In genomic region chr16:2266887-2267286, GRCh38 we compare ENCODE assay signal across 8 cellular contexts. TPM values are rescaled to one million over a fixed set of nuclear protein-coding genes. Genes with fewer than 3 reads are reported as not detected.
DNase-seq lines count a peak whose midpoint lies in the region; ATAC-seq and TF ChIP-seq lines count a peak whose summit lies in the region.
"Not testable (repeated sequence)": the region's sequence is repeated elsewhere in the genome, so short reads cannot be mapped to it uniquely, and the experiment has no call there.

No MANE protein-coding gene starts in this region.

- H3F3A ChIP-seq in GM23338 (replicated peaks; ENCODE audit: low read depth): peaks cover 27% of the 10 kb centered on the region
- H3F3A ChIP-seq in PC-3 (ENCODE audit: low read length, unreplicated experiment); smooth muscle cell (ENCODE audit: low read depth): not testable (repeated sequence)

- peaks cover 70% of the 10 kb centered on the region for H3K79me2 ChIP-seq in GM23338 (replicated peaks; ENCODE audit: insufficient read depth)
- peaks cover 78% of the 10 kb centered on the region for H3K79me2 ChIP-seq in PC-3 (ENCODE audit: low read length)
- peaks cover 78% of the 10 kb centered on the region for H3K79me2 ChIP-seq in smooth muscle cell (ENCODE audit: low read depth)

- BruUV-seq in A673 (replicated peaks; lab: Mats Ljungman, UMichigan): not testable (repeated sequence)
- BruUV-seq in PC-3 (replicated peaks; lab: Mats Ljungman, UMichigan): TSS peak; percentile 41

- H3K27ac ChIP-seq in A673 (ENCODE audit: low read depth, low read length, poor library complexity, severe bottlenecking): peak overlapping the region; percentile 96
- peak overlapping the region; percentile 55; the same call in 1 of the 2 replicates for H3K27ac ChIP-seq in GM23338 (ENCODE audit: low read depth)
- H3K27ac ChIP-seq in PC-3 (ENCODE audit: low read length); cardiac muscle cell; muscle layer of colon (ENCODE audit: low read depth, low read length): not testable (repeated sequence)
- peak overlapping the region; percentile 93 for H3K27ac ChIP-seq in smooth muscle cell (ENCODE audit: low read depth)

- not testable (repeated sequence) for H3K9me3 Mint-ChIP-seq in GM23338; central memory CD8-positive, alpha-beta T cell

- H3K27me3 Mint-ChIP-seq in GM23338 (ENCODE audit: insufficient read depth, low read depth, poor library complexity); central memory CD8-positive, alpha-beta T cell: not testable (repeated sequence)

- peaks cover 41% of the 10 kb centered on the region for H3K36me3 ChIP-seq in A673 (ENCODE audit: insufficient read depth, low read length, poor library complexity, severe bottlenecking)
- H3K36me3 ChIP-seq in GM23338 (ENCODE audit: insufficient read depth): peaks cover 20% of the 10 kb centered on the region
- peaks cover 27% of the 10 kb centered on the region for H3K36me3 ChIP-seq in PC-3 (ENCODE audit: low read depth, low read length)
- peaks cover 14% of the 10 kb centered on the region for H3K36me3 ChIP-seq in cardiac muscle cell
- not testable (repeated sequence) for H3K36me3 ChIP-seq in muscle layer of colon (ENCODE audit: insufficient read depth, low read length); smooth muscle cell (ENCODE audit: low read depth)

- peaks cover 13% of the 10 kb centered on the region for H3K4me1 ChIP-seq in A673 (ENCODE audit: insufficient read depth, low read length, poor library complexity, severe bottlenecking)
- peaks cover 20% of the 10 kb centered on the region for H3K4me1 ChIP-seq in GM23338 (ENCODE audit: insufficient read depth)
- H3K4me1 ChIP-seq in PC-3 (ENCODE audit: insufficient read depth, low read length): peaks cover 13% of the 10 kb centered on the region
- H3K4me1 ChIP-seq in cardiac muscle cell (ENCODE audit: low read depth): peaks cover 14% of the 10 kb centered on the region
- H3K4me1 ChIP-seq in muscle layer of colon (ENCODE audit: insufficient read depth, low read length): peaks cover 25% of the 10 kb centered on the region
- peaks cover 10% of the 10 kb centered on the region for H3K4me1 ChIP-seq in smooth muscle cell (ENCODE audit: low read depth)

- H3K36me3 Mint-ChIP-seq in GM23338 (ENCODE audit: low read depth): peaks cover 54% of the 10 kb centered on the region
- peaks cover 47% of the 10 kb centered on the region for H3K36me3 Mint-ChIP-seq in central memory CD8-positive, alpha-beta T cell (ENCODE audit: insufficient read depth)

- CTCF ChIA-PET in A673 (lab: Charles Lee): not testable (repeated sequence)
- CTCF ChIA-PET in PC-3 (lab: Charles Lee): interaction anchor here (0.6 kb wide), 1 partner anchor 72 kb away, joined by 3 read pairs; no protein-coding TSS in a partner anchor

- not testable (repeated sequence) for TF ChIP-seq CTCF in A673 (conservative IDR thresholded peaks at IDR 0.05; ENCODE audit: low read depth, low read length); GM23338 (conservative IDR thresholded peaks at IDR 0.05; ENCODE audit: low read depth in 2 of 2); PC-3 (conservative IDR thresholded peaks at IDR 0.05; ENCODE audit: low read depth, low read length); cardiac muscle cell (IDR thresholded peaks at IDR 0.05; ENCODE audit: low read depth, low read length); smooth muscle cell (IDR thresholded peaks at IDR 0.05; ENCODE audit: borderline replicate concordance, insufficient read depth, poor library complexity, severe bottlenecking)

- H3K9ac ChIP-seq in PC-3 (ENCODE audit: low read length) (peak overlapping the region; percentile 95), muscle layer of colon (ENCODE audit: low read length) (peak overlapping the region; percentile 44), smooth muscle cell (ENCODE audit: low read depth) (peak overlapping the region; percentile 97)

- H3K4me3 ChIP-seq in A673 (ENCODE audit: low read depth, low read length, poor library complexity, severe bottlenecking): peak overlapping the region; percentile 76
- H3K4me3 ChIP-seq in GM23338: peak overlapping the region; percentile 94
- peak overlapping the region; percentile 80 for H3K4me3 ChIP-seq in PC-3 (ENCODE audit: low read length)
- H3K4me3 ChIP-seq in cardiac muscle cell: peak overlapping the region; percentile 68
- peak overlapping the region in 1 of 2 donors; percentile 75 for H3K4me3 ChIP-seq in muscle layer of colon (ENCODE audit: low read depth in 1 of 2, low read length in 2 of 2)
- H3K4me3 ChIP-seq in smooth muscle cell: peak overlapping the region; percentile 73

- H4K20me1 ChIP-seq in GM23338 (replicated peaks; ENCODE audit: insufficient read depth): peaks cover 56% of the 10 kb centered on the region
- H4K20me1 ChIP-seq in PC-3 (ENCODE audit: low read length): peaks cover 35% of the 10 kb centered on the region
- H4K20me1 ChIP-seq in smooth muscle cell (ENCODE audit: low read depth): peaks cover 76% of the 10 kb centered on the region

- not testable (repeated sequence) for H3K27me3 ChIP-seq in A673 (replicated peaks; ENCODE audit: insufficient read depth, low read depth, low read length, poor library complexity); GM23338 (ENCODE audit: insufficient read depth); PC-3 (ENCODE audit: low read length); cardiac muscle cell; muscle layer of colon (ENCODE audit: control insufficient read depth in 1 of 2, insufficient read depth in 2 of 2, low read length in 2 of 2); smooth muscle cell (ENCODE audit: low read depth)

- intact Hi-C loops in A673 (cut with micrococcal nuclease; ENCODE audit: unreplicated experiment): loop anchor here (10.0 kb wide), 1 partner anchor 238 kb away; no protein-coding TSS in a partner anchor
- intact Hi-C loops in PC-3 (cut with micrococcal nuclease): not testable (repeated sequence)

- POLR2A ChIA-PET in A673 (lab: Charles Lee; ENCODE audit: low non-redundant PET); PC-3 (lab: Charles Lee; ENCODE audit: unreplicated experiment): not testable (repeated sequence)

- peak overlapping the region; percentile 92 for H3K27ac Mint-ChIP-seq in GM23338
- peak overlapping the region; percentile 99 for H3K27ac Mint-ChIP-seq in central memory CD8-positive, alpha-beta T cell (ENCODE audit: low read depth)

- H3K4me2 ChIP-seq in GM23338 (peak overlapping the region; percentile 88), PC-3 (ENCODE audit: low read length) (peak overlapping the region; percentile 93), smooth muscle cell (peak overlapping the region; percentile 90)

- H3K9me2 ChIP-seq in GM23338 (ENCODE audit: insufficient read depth); PC-3 (replicated peaks; ENCODE audit: low read length): not testable (repeated sequence)

- ATAC-seq in GM23338; PC-3; central memory CD8-positive, alpha-beta T cell (replicated peaks; ENCODE audit: extremely low read depth, poor library complexity, severe bottlenecking): not testable (repeated sequence)

- WGBS in smooth muscle cell (ENCODE audit: low lambda C conversion rate): 4% methylated on average over 11 of the region's 12 CpGs

- not testable (repeated sequence) for DNase-seq in A673 (ENCODE audit: low spot score); GM23338 (ENCODE audit: low spot score); central memory CD8-positive, alpha-beta T cell (ENCODE audit: low spot score in 2 of 2); smooth muscle cell (lab: John Stamatoyannopoulos, UW; ENCODE audit: unreplicated experiment)
- DNase-seq in PC-3 (peak; percentile 13), cardiac muscle cell (ENCODE audit: low read depth in 1 of 2, low spot score in 1 of 2) (peak in 1 of 2 donors; percentile 13)
- peak; percentile 34 for DNase-seq in activated T-cell treated with anti-CD3 and anti-CD28 coated beads, Interleukin-2, amount 50 U/mL, for 1 hour

- H3K4me1 Mint-ChIP-seq in GM23338: peaks cover 25% of the 10 kb centered on the region
- peaks cover 41% of the 10 kb centered on the region for H3K4me1 Mint-ChIP-seq in central memory CD8-positive, alpha-beta T cell

- peak overlapping the region; percentile 97 for H3K4me3 Mint-ChIP-seq in GM23338
- H3K4me3 Mint-ChIP-seq in central memory CD8-positive, alpha-beta T cell: peak overlapping the region; percentile 99

- H2AFZ ChIP-seq in GM23338; PC-3 (ENCODE audit: low read length); smooth muscle cell (ENCODE audit: low read depth): not testable (repeated sequence)

- H3K9me3 ChIP-seq in A673 (ENCODE audit: low read depth, low read length, poor library complexity, severe bottlenecking); PC-3 (ENCODE audit: low read length); cardiac muscle cell (ENCODE audit: low read depth); muscle layer of colon (ENCODE audit: low read length); smooth muscle cell (replicated peaks; ENCODE audit: low read depth): not testable (repeated sequence)

RNA-seq across cellular contexts. Expression of gene RNPS1, which starts 1.0 kb away (rescaled TPM):
- 345 and 365 TPM in 2 replicates for total RNA-seq in A673 (2021)
- 372 and 384 TPM in 2 replicates for total RNA-seq in GM23338 (2014; rRNA removed; shearing (Covaris generic))
- 298 and 315 TPM in 2 replicates for polyA plus RNA-seq in GM23338 (2016; fragmentation: Nextera tagmentation; extraction: Ambion mirVana)
- 131 and 154 TPM in 2 replicates for total RNA-seq in PC-3 (2014; rRNA removed)
- 182 and 220 TPM in 2 replicates for total RNA-seq in cardiac muscle cell
- 319 and 398 TPM in 2 replicates for polyA plus RNA-seq in cardiac muscle cell
- 82.9 and 87.9 TPM in 2 replicates for total RNA-seq in smooth muscle cell
- polyA plus RNA-seq in smooth muscle cell: 192 and 206 TPM in 2 replicates

RNA-seq across cellular contexts. Expression of gene ECI1, which starts 15.5 kb away (rescaled TPM):
- 55.3 and 83.6 TPM in 2 replicates for total RNA-seq in A673 (2021)
- 117 and 118 TPM in 2 replicates for total RNA-seq in GM23338 (2014; rRNA removed; shearing (Covaris generic))
- 143 and 152 TPM in 2 replicates for polyA plus RNA-seq in GM23338 (2016; fragmentation: Nextera tagmentation; extraction: Ambion mirVana)
- 71.7 and 90.5 TPM in 2 replicates for total RNA-seq in PC-3 (2014; rRNA removed)
- total RNA-seq in cardiac muscle cell: 137 and 197 TPM in 2 replicates
- polyA plus RNA-seq in cardiac muscle cell: 343 and 407 TPM in 2 replicates
- 23.6 and 45.7 TPM in 2 replicates for total RNA-seq in smooth muscle cell
- polyA plus RNA-seq in smooth muscle cell: 86.9 and 89.2 TPM in 2 replicates

RNA-seq across cellular contexts. Expression of gene DNASE1L2, which starts 30.6 kb away (rescaled TPM):
- total RNA-seq in A673 (2021) (2.7 and 3.1 TPM in 2 replicates), PC-3 (2014; rRNA removed) (1.6 and 2.7 TPM in 2 replicates), cardiac muscle cell (1.1 and 1.5 TPM in 2 replicates), smooth muscle cell (0.13 TPM in 1 of 2 replicates, not detected in the other)
- total RNA-seq in GM23338 (2014; rRNA removed; shearing (Covaris generic)): 0.66 TPM in 1 of 2 replicates, not detected in the other
- polyA plus RNA-seq in GM23338 (2016; fragmentation: Nextera tagmentation; extraction: Ambion mirVana) (0.23 and 0.42 TPM in 2 replicates), cardiac muscle cell (0.68 and 1.3 TPM in 2 replicates), smooth muscle cell (0.25 and 1.6 TPM in 2 replicates)

RNA-seq across cellular contexts. Expression of gene E4F1, which starts 43.5 kb away (rescaled TPM):
- 36.0 and 41.6 TPM in 2 replicates for total RNA-seq in A673 (2021)
- 42.0 and 45.5 TPM in 2 replicates for total RNA-seq in GM23338 (2014; rRNA removed; shearing (Covaris generic))
- polyA plus RNA-seq in GM23338 (2016; fragmentation: Nextera tagmentation; extraction: Ambion mirVana): 22.6 and 22.7 TPM in 2 replicates
- total RNA-seq in PC-3 (2014; rRNA removed): 49.0 and 57.7 TPM in 2 replicates
- total RNA-seq in cardiac muscle cell: 48.1 and 55.4 TPM in 2 replicates
- polyA plus RNA-seq in cardiac muscle cell: 27.7 and 28.3 TPM in 2 replicates
- total RNA-seq in smooth muscle cell: 12.1 and 17.1 TPM in 2 replicates
- 22.4 and 25.9 TPM in 2 replicates for polyA plus RNA-seq in smooth muscle cell

RNA-seq across cellular contexts. Expression of gene PGP, which starts 52.2 kb away (rescaled TPM):
- 26.5 TPM in 2 replicates for total RNA-seq in A673 (2021)
- total RNA-seq in GM23338 (2014; rRNA removed; shearing (Covaris generic)): 59.3 and 80.3 TPM in 2 replicates
- polyA plus RNA-seq in GM23338 (2016; fragmentation: Nextera tagmentation; extraction: Ambion mirVana): 44.4 and 52.1 TPM in 2 replicates
- total RNA-seq in PC-3 (2014; rRNA removed): 46.0 and 58.1 TPM in 2 replicates
- 43.2 and 61.8 TPM in 2 replicates for total RNA-seq in cardiac muscle cell
- polyA plus RNA-seq in cardiac muscle cell: 41.9 and 57.9 TPM in 2 replicates
- 17.2 and 21.6 TPM in 2 replicates for total RNA-seq in smooth muscle cell
- 30.1 and 32.9 TPM in 2 replicates for polyA plus RNA-seq in smooth muscle cell

Comparison
In these comparisons a context has a peak if more than half of its experiments do, and no peak if none do; other contexts are left out.
1. H3K9ac ChIP-seq: peak in every context shown above with its lines; median percentile 97 in smooth muscle cell; 95 in PC-3; 44 in muscle layer of colon.